ENCODE assay signal across 11 cellular contexts in genomic region chr9:101445353-101446029, GRCh38. TPM values are rescaled to one million over a fixed set of nuclear protein-coding genes. Genes with fewer than 3 reads are reported as not detected.
DNase-seq lines count a peak whose midpoint lies in the region; ATAC-seq and TF ChIP-seq lines count a peak whose summit lies in the region.
"Had no signal": no experiment of that assay in that cellular context is flagged by ENCODE, and none has a peak within 500 bp of the region (broad histone marks: within the 10 kb centered on the region; RNA-seq: fewer than 3 reads in every experiment).

No MANE protein-coding gene starts in this region.

- in situ Hi-C loops in KBM-7 (cut with MboI; ENCODE audit: low pct_unique_long_range_greater_than_20kb, low sequenced_read_pairs) = no loop called here

- TF ChIP-seq CTCF in stomach (IDR thresholded peaks at IDR 0.05) = no peak
- no peak for TF ChIP-seq CTCF in spleen (IDR thresholded peaks at IDR 0.05 in 8 of 11, conservative IDR thresholded peaks at IDR 0.05 in 3 of 11)

- H3K9me3 ChIP-seq in stomach = no peaks in the 10 kb centered on the region
- H3K9me3 ChIP-seq in spleen = no peaks in the 10 kb centered on the region
- H3K9me3 ChIP-seq: heart left ventricle had no signal

- H3K36me3 ChIP-seq in rectal smooth muscle tissue (ENCODE audit: control insufficient read depth, insufficient read depth, low read length) = no peaks in the 10 kb centered on the region
- no peaks in the 10 kb centered on the region for H3K36me3 ChIP-seq in stomach
- no peaks in the 10 kb centered on the region for H3K36me3 ChIP-seq in spleen
- H3K36me3 ChIP-seq: heart left ventricle had no signal

- intact Hi-C loops in stomach (cut with DNase I; ENCODE audit: low total_unique reads) (no loop called here), spleen (cut with DNase I; ENCODE audit: low total_unique reads) (no loop called here)

- H3K27me3 ChIP-seq in rectal smooth muscle tissue (ENCODE audit: control insufficient read depth, insufficient read depth, low read length) (no peaks in the 10 kb centered on the region), stomach (peaks cover 0 to 12% (median 0%) of the 10 kb centered on the region in 3 donors), spleen (replicated peaks in 1 of 7) (peaks cover 0 to 55% (median 4%) of the 10 kb centered on the region in 7 donors)

- DNase-seq in KBM-7 (peak; percentile 10), RPMI7951 (ENCODE audit: low read depth) (peak; percentile 41), foreskin melanocyte (peak; percentile 16), stomach (no peak), spleen (no peak)
- DNase-seq in activated T-cell treated with anti-CD3 and anti-CD28 coated beads, Interleukin-2, amount 50 U/mL, for 48 hours = no peak
- DNase-seq: activated CD4-positive, CD25-positive, alpha-beta regulatory T cell treated with anti-CD3 and anti-CD28 coated beads, Interleukin-2, amount 50 U/mL, for 72 hours; heart left ventricle; mesendoderm had no signal

- H3K9ac ChIP-seq in rectal smooth muscle tissue (ENCODE audit: low read length) = no peak overlapping the region

- WGBS in stomach, 5 donors = 30 to 49% (median 40%) methylated on average over 5 of the region's 5 CpGs
- WGBS in spleen, 5 donors = 45 to 57% (median 47%) methylated on average over 5 of the region's 5 CpGs

- no peak overlapping the region for H3K4me3 ChIP-seq in rectal smooth muscle tissue (ENCODE audit: low read length)
- no peak overlapping the region for H3K4me3 ChIP-seq in stomach
- no peak overlapping the region for H3K4me3 ChIP-seq in spleen
- H3K4me3 ChIP-seq: heart left ventricle had no signal

- TF ChIP-seq EP300 in stomach (IDR thresholded peaks at IDR 0.05) = no peak

- ATAC-seq in HG02973 (IDR thresholded peaks at IDR 0.05; ENCODE audit: unreplicated experiment) = no peak
- ATAC-seq: heart left ventricle had no signal

- TF ChIP-seq POLR2A in stomach (IDR thresholded peaks at IDR 0.05) = no peak
- no peak for TF ChIP-seq POLR2A in spleen (IDR thresholded peaks at IDR 0.05)

- peak overlapping the region; percentile 52 for H3K27ac ChIP-seq in rectal smooth muscle tissue (ENCODE audit: low read depth, low read length)
- H3K27ac ChIP-seq in stomach = peak overlapping the region in 2 of 5 donors; percentile 11 to 38
- peak overlapping the region in 3 of 8 donors; percentile 14 to 31 (median 17) for H3K27ac ChIP-seq in spleen
- H3K27ac ChIP-seq: heart left ventricle had no signal

- H3K4me1 ChIP-seq in rectal smooth muscle tissue (ENCODE audit: control insufficient read depth, insufficient read depth, low read length) = no peaks in the 10 kb centered on the region
- H3K4me1 ChIP-seq in stomach = peaks cover 7 to 27% (median 18%) of the 10 kb centered on the region in 4 donors
- peaks cover 0 to 15% (median 5%) of the 10 kb centered on the region in 6 donors for H3K4me1 ChIP-seq in spleen

RNA-seq across cellular contexts. Expression of gene ALDOB, which starts 9.9 kb away (rescaled TPM):
- not detected in 2 replicates for total RNA-seq in RPMI7951 (2014; rRNA removed; shearing (Covaris generic))
- total RNA-seq in stomach = 100 to 1,000 TPM in 1 of 5 donors, 1 to 10 TPM in 2, under 1 TPM in 1, not detected in 1; 0.45 to 101 (median 2.4) TPM
- 10 to 100 TPM in 1 of 3 donors, 1 to 10 TPM in 2; 1.1 to 13.0 (median 2.5) TPM for polyA plus RNA-seq in stomach
- under 1 TPM in 1 of 7 donors, not detected in 6; 0.52 TPM for total RNA-seq in spleen
- polyA plus RNA-seq in spleen = under 1 TPM; 0.15 to 0.83 (median 0.28) TPM

RNA-seq across cellular contexts. Expression of gene ZNF189, which starts 46.8 kb away (rescaled TPM):
- total RNA-seq in RPMI7951 (2014; rRNA removed; shearing (Covaris generic)) = 11.2 and 15.5 TPM in 2 replicates
- total RNA-seq in stomach = 10 to 100 TPM in 4 of 5 donors, 1 to 10 TPM in 1; 7.0 to 52.2 (median 25.7) TPM
- 10 to 100 TPM in 1 of 3 donors, 1 to 10 TPM in 2; 5.8 to 10.8 (median 7.0) TPM for polyA plus RNA-seq in stomach
- 10 to 100 TPM; 20.0 to 39.0 (median 27.7) TPM for total RNA-seq in spleen
- 1 to 10 TPM; 7.1 to 9.8 (median 7.3) TPM for polyA plus RNA-seq in spleen

RNA-seq across cellular contexts. Expression of gene MRPL50, which starts 47.1 kb away (rescaled TPM):
- total RNA-seq in RPMI7951 (2014; rRNA removed; shearing (Covaris generic)) = 30.8 and 37.2 TPM in 2 replicates
- total RNA-seq in stomach = 10 to 100 TPM in 3 of 5 donors, 1 to 10 TPM in 1, under 1 TPM in 1; 0.87 to 46.1 (median 22.8) TPM
- polyA plus RNA-seq in stomach = 10 to 100 TPM in 2 of 3 donors, 1 to 10 TPM in 1; 7.0 to 12.2 (median 11.8) TPM
- 10 to 100 TPM; 10.2 to 15.5 (median 11.6) TPM for total RNA-seq in spleen
- polyA plus RNA-seq in spleen = 10 to 100 TPM in 2 of 3 donors, 1 to 10 TPM in 1; 7.8 to 13.0 (median 10.0) TPM

Comparison
In these comparisons a context has a peak if more than half of its experiments do, and no peak if none do; other contexts are left out.
1. DNase-seq: peak in KBM-7 (single experiment), RPMI7951 (single experiment) and foreskin melanocyte (single experiment); none in stomach (single experiment), activated T-cell treated with anti-CD3 and anti-CD28 coated beads, Interleukin-2, amount 50 U/mL, for 48 hours (0 of 2) and spleen (single experiment).